Comparison of ENCODE assay signal across 15 cellular contexts in the genomic region with DNA sequence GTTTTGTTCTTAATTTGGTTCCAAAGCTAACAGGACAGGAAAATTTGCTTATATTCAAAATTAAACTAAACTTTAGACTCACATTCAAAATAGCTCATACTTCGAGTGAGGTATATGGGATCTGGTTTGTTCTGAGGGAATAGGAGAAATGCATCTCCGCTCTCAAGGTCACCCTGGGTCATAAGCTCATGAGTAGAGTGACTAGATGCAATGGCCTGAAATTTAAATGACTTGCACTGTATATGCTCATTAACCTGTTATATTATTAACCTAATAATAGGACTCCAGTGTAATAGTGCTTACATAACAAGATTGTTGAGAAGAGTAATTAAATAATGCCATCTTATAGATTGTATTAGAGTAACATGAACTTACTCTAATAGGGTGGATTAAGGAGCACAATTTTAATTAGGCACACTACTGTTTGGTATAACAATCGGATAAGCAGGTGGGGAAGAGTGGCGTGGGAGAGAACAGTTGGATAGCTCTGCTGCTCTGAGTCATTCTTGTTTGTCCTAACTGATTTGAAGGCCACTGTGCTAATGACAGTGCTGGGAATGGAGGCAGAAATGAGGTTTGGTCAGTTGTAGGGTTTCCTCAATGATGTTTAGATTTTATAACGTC. TPM values are rescaled to one million over a fixed set of nuclear protein-coding genes. Genes with fewer than 3 reads are reported as not detected.
DNase-seq lines count a peak whose midpoint lies in the region; ATAC-seq lines count a peak whose summit lies in the region.
"Had no signal": no experiment of that assay in that cellular context is flagged by ENCODE, and none has a peak within 500 bp of the region (broad histone marks: within the 10 kb centered on the region; RNA-seq: fewer than 3 reads in every experiment).

No MANE protein-coding gene starts in this region.

- H3K27ac ChIP-seq in CD4-positive, CD25-positive, alpha-beta regulatory T cell (ENCODE audit: insufficient read depth, low read length, poor library complexity, severe bottlenecking): no peak overlapping the region
- H3K27ac ChIP-seq in muscle layer of duodenum (ENCODE audit: low read length): peak overlapping the region; percentile 31

- H3K36me3 ChIP-seq in CD4-positive, CD25-positive, alpha-beta regulatory T cell (ENCODE audit: control insufficient read depth, insufficient read depth, low read length): peaks cover 32% of the 10 kb centered on the region
- peaks cover 0 to 4% of the 10 kb centered on the region in 2 donors for H3K36me3 ChIP-seq in muscle layer of duodenum (ENCODE audit: control insufficient read depth in 1 of 2, insufficient read depth in 2 of 2, low read length in 2 of 2)
- H3K36me3 ChIP-seq: BE2C, breast epithelium had no signal

- H3K9me3 ChIP-seq in CD4-positive, CD25-positive, alpha-beta regulatory T cell (ENCODE audit: control insufficient read depth in 2 of 2, low read length in 2 of 2): peaks cover 3 to 11% of the 10 kb centered on the region in 2 experiments
- H3K9me3 ChIP-seq in muscle layer of duodenum (ENCODE audit: control insufficient read depth in 1 of 2, low read length in 2 of 2): no peaks in the 10 kb centered on the region
- H3K9me3 ChIP-seq: BE2C, breast epithelium had no signal

- peaks cover 0 to 6% (median 0%) of the 10 kb centered on the region in 7 donors for H3K9me3 Mint-ChIP-seq in CD4-positive, CD25-positive, alpha-beta regulatory T cell

- DNase-seq in CD4-positive, CD25-positive, alpha-beta regulatory T cell: no peak
- peak; percentile 65 for DNase-seq in NCI-H82 (lab: John Stamatoyannopoulos, UW)
- DNase-seq in dermis blood vessel endothelial cell: peak; percentile 85
- DNase-seq in OCI-M1 (lab: John Stamatoyannopoulos, UW): no peak
- DNase-seq in HPDE6-E6E7 (ENCODE audit: extremely low spot score): no peak
- DNase-seq in NK-92 treated with Interleukin-12 subunit alpha and Interleukin-12 subunit beta, amount 100 ng/mL, for 24 hours (lab: John Stamatoyannopoulos, UW): no peak
- DNase-seq: BE2C, foreskin fibroblast, HCEC 1CT, left cardiac atrium, MG63, T-helper 9 cell had no signal

- H3K4me1 Mint-ChIP-seq in CD4-positive, CD25-positive, alpha-beta regulatory T cell: peaks cover 43 to 79% (median 60%) of the 10 kb centered on the region in 4 donors

- peak overlapping the region in 1 of 4 donors; percentile 74 for H3K4me3 Mint-ChIP-seq in CD4-positive, CD25-positive, alpha-beta regulatory T cell

- H3K27me3 ChIP-seq in CD4-positive, CD25-positive, alpha-beta regulatory T cell (ENCODE audit: control insufficient read depth, insufficient read depth, low read length): no peaks in the 10 kb centered on the region
- H3K27me3 ChIP-seq in muscle layer of duodenum (ENCODE audit: low read depth, low read length): no peaks in the 10 kb centered on the region
- H3K27me3 ChIP-seq: BE2C, breast epithelium, MG63 had no signal

- no peak for ATAC-seq in CD4-positive, CD25-positive, alpha-beta regulatory T cell (ENCODE audit: low read depth in 2 of 2)
- no peak for ATAC-seq in GM21529 (IDR thresholded peaks at IDR 0.05; ENCODE audit: unreplicated experiment)

- H3K27me3 Mint-ChIP-seq in CD4-positive, CD25-positive, alpha-beta regulatory T cell: no peaks in the 10 kb centered on the region

- H3K27ac Mint-ChIP-seq in CD4-positive, CD25-positive, alpha-beta regulatory T cell: peak overlapping the region in 1 of 3 donors; percentile 68

- peaks cover 44% of the 10 kb centered on the region for H3K36me3 Mint-ChIP-seq in CD4-positive, CD25-positive, alpha-beta regulatory T cell

- H3K4me3 ChIP-seq in CD4-positive, CD25-positive, alpha-beta regulatory T cell (ENCODE audit: low read depth, low read length): peak overlapping the region; percentile 4
- no peak overlapping the region for H3K4me3 ChIP-seq in muscle layer of duodenum (ENCODE audit: low read depth in 1 of 2, low read length in 2 of 2)
- H3K4me3 ChIP-seq: breast epithelium, MG63 had no signal

- peaks cover 43% of the 10 kb centered on the region for H3K4me1 ChIP-seq in CD4-positive, CD25-positive, alpha-beta regulatory T cell (ENCODE audit: control insufficient read depth, insufficient read depth, low read length, poor library complexity, severe bottlenecking)
- peaks cover 12 to 37% of the 10 kb centered on the region in 2 donors for H3K4me1 ChIP-seq in muscle layer of duodenum (ENCODE audit: control insufficient read depth in 1 of 2, insufficient read depth in 2 of 2, low read length in 2 of 2)
- H3K4me1 ChIP-seq: BE2C had no signal

RNA-seq across cellular contexts. Expression of a gene that starts 5.2 kb away (rescaled TPM):
- 291 TPM for total RNA-seq in CD4-positive, CD25-positive, alpha-beta regulatory T cell
- polyA plus RNA-seq in CD4-positive, CD25-positive, alpha-beta regulatory T cell: 10 to 100 TPM in 3 of 4 donors, 1 to 10 TPM in 1; 9.7 to 17.1 (median 10.9) TPM
- 61.7 and 133 TPM in 2 replicates for total RNA-seq in dermis blood vessel endothelial cell

RNA-seq across cellular contexts. Expression of a gene that starts 15.0 kb away (rescaled TPM):
- total RNA-seq in CD4-positive, CD25-positive, alpha-beta regulatory T cell: 52.7 TPM
- polyA plus RNA-seq in CD4-positive, CD25-positive, alpha-beta regulatory T cell: 100 to 1,000 TPM; 129 to 153 (median 142) TPM
- 23.4 and 46.5 TPM in 2 replicates for total RNA-seq in dermis blood vessel endothelial cell

RNA-seq across cellular contexts. Expression of a gene that starts 23.9 kb away (rescaled TPM):
- total RNA-seq in CD4-positive, CD25-positive, alpha-beta regulatory T cell: 72.0 TPM
- polyA plus RNA-seq in CD4-positive, CD25-positive, alpha-beta regulatory T cell: 10 to 100 TPM; 40.9 to 53.9 (median 51.4) TPM
- total RNA-seq in dermis blood vessel endothelial cell: 104 and 114 TPM in 2 replicates

RNA-seq across cellular contexts. Expression of a gene that starts 47.8 kb away (rescaled TPM):
- 0.49 TPM for total RNA-seq in CD4-positive, CD25-positive, alpha-beta regulatory T cell
- not detected for polyA plus RNA-seq in CD4-positive, CD25-positive, alpha-beta regulatory T cell
- total RNA-seq in dermis blood vessel endothelial cell: 13.9 and 19.6 TPM in 2 replicates

Comparison
In these comparisons a context has a peak if more than half of its experiments do, and no peak if none do; other contexts are left out.
1. DNase-seq: peak in NCI-H82 (single experiment) and dermis blood vessel endothelial cell (single experiment); none in CD4-positive, CD25-positive, alpha-beta regulatory T cell (0 of 3), OCI-M1 (single experiment), HPDE6-E6E7 (single experiment) and NK-92 treated with Interleukin-12 subunit alpha and Interleukin-12 subunit beta, amount 100 ng/mL, for 24 hours (single experiment).